Comparison of ENCODE assay signal across 22 cellular contexts in genomic region chr3:52912885-52913731, GRCh38.
"Had no signal": no experiment of that assay in that cellular context is flagged by ENCODE, and none has a peak within 500 bp of the region (broad histone marks: within the 10 kb centered on the region; RNA-seq: fewer than 3 reads in every experiment).

No MANE protein-coding gene starts in this region.

- H3K36me3 ChIP-seq: cardiac muscle cell had no signal

- H3K4me3 Mint-ChIP-seq: activated CD4-positive, alpha-beta memory T cell treated with anti-CD3 and anti-CD28 coated beads for 36 hours; endodermal cell; memory B cell; nephron progenitor cell; stimulated activated naive CD8-positive, alpha-beta T cell treated with anti-CD3 and anti-CD28 coated beads, Interleukin-15, amount 100 ng/mL, for 72 hours; T-cell; T-helper 2 cell treated with Interferon-gamma antibody and Interleukin-4, amounts not matched to agents 5 μg/mL and 100 μg/mL, for 36 hours had no signal

- H3K27ac ChIP-seq: cardiac muscle cell, gastroesophageal sphincter, parathyroid adenoma, right lobe of liver, skin epidermis, tibial artery had no signal

- FAIRE-seq: TTC549 had no signal

- H3K9me3 Mint-ChIP-seq: activated CD4-positive, alpha-beta memory T cell treated with anti-CD3 and anti-CD28 coated beads for 36 hours; endodermal cell; memory B cell; nephron progenitor cell; stimulated activated naive CD8-positive, alpha-beta T cell treated with anti-CD3 and anti-CD28 coated beads, Interleukin-15, amount 100 ng/mL, for 72 hours; T-cell; T-helper 2 cell treated with Interferon-gamma antibody and Interleukin-4, amounts not matched to agents 5 μg/mL and 100 μg/mL, for 36 hours had no signal

- H3K79me2 ChIP-seq: parathyroid adenoma had no signal

- H3K27me3 Mint-ChIP-seq: activated CD4-positive, alpha-beta memory T cell treated with anti-CD3 and anti-CD28 coated beads for 36 hours; memory B cell; stimulated activated naive CD8-positive, alpha-beta T cell treated with anti-CD3 and anti-CD28 coated beads, Interleukin-15, amount 100 ng/mL, for 72 hours; T-cell had no signal

- H3K27ac Mint-ChIP-seq: activated CD4-positive, alpha-beta memory T cell treated with anti-CD3 and anti-CD28 coated beads for 36 hours; endodermal cell; memory B cell; nephron progenitor cell; stimulated activated naive CD8-positive, alpha-beta T cell treated with anti-CD3 and anti-CD28 coated beads, Interleukin-15, amount 100 ng/mL, for 72 hours; T-cell; T-helper 2 cell treated with Interferon-gamma antibody and Interleukin-4, amounts not matched to agents 5 μg/mL and 100 μg/mL, for 36 hours had no signal

- H3K9me3 ChIP-seq: gastroesophageal sphincter, mucosa of descending colon, right lobe of liver, tibial artery had no signal

- H3K4me1 Mint-ChIP-seq: endodermal cell; memory B cell; nephron progenitor cell; stimulated activated naive CD8-positive, alpha-beta T cell treated with anti-CD3 and anti-CD28 coated beads, Interleukin-15, amount 100 ng/mL, for 72 hours; T-cell had no signal

- ATAC-seq: gastroesophageal sphincter; mucosa of descending colon; right lobe of liver; stimulated activated naive CD8-positive, alpha-beta T cell treated with anti-CD3 and anti-CD28 coated beads, Interleukin-15, amount 100 ng/mL, for 72 hours; T-cell had no signal

- H3K4me3 ChIP-seq: cardiac muscle cell, gastroesophageal sphincter, mucosa of descending colon, right lobe of liver, skin epidermis, tibial artery had no signal

- H3K4me1 ChIP-seq: gastroesophageal sphincter had no signal

- H2AFZ ChIP-seq: parathyroid adenoma had no signal

- H3K27me3 ChIP-seq: cardiac muscle cell, gastroesophageal sphincter, right lobe of liver, tibial artery had no signal

- H3K9ac ChIP-seq: parathyroid adenoma had no signal

- DNase-seq: activated CD4-positive, alpha-beta memory T cell treated with anti-CD3 and anti-CD28 coated beads for 36 hours; activated CD4-positive, alpha-beta T cell treated with anti-CD3 and anti-CD28 coated beads for 4 hours; activated CD4-positive, CD25-positive, alpha-beta regulatory T cell; activated naive CD4-positive, alpha-beta T cell treated with Interleukin-2 at 50 U/mL for 16 hours; cortex of kidney; endodermal cell; head of caudate nucleus; hypothalamus; mucosa of descending colon; nephron progenitor cell; right lobe of liver; stimulated activated CD4-positive, alpha-beta T cell treated with anti-CD3 and anti-CD28 coated beads, Interleukin-1b, Interleukin-23, amount 100 ng/mL, for 48 hours; stimulated activated naive CD8-positive, alpha-beta T cell treated with anti-CD3 and anti-CD28 coated beads, Interleukin-15, amount 100 ng/mL, for 72 hours; T-cell; tibial artery had no signal
